Comparison of ENCODE assay signal across 8 cellular contexts in the genomic region with DNA sequence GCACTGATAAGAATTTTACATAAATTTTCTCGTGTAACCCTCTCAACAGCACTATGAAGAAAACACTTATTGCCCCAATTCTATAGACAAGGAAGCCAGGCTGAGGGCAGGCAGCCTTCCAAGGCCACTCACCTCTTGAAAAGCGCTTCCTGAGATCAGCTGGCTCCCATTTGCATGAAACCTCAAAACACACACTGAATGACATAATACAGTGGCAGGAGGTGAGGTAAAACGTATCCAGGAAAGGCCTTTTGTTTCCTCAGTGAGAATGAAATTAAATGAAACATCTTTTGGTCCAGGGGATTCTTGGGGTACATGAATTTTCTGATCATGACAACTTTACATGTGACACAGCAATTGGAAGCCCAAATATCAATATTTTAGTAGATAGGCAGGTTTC.
DNase-seq lines count a peak whose midpoint lies in the region; ATAC-seq, FAIRE-seq and TF ChIP-seq lines count a peak whose summit lies in the region.

No MANE protein-coding gene starts in this region.

- TF ChIP-seq POLR2A in GM12892 (IDR thresholded peaks at IDR 0.05; ENCODE audit: low read depth, low read length) (no peak), spleen (IDR thresholded peaks at IDR 0.05) (no peak), H54 (IDR thresholded peaks at IDR 0.05; ENCODE audit: low read depth, low read length) (no peak)

- no peaks in the 10 kb centered on the region for H4K20me1 ChIP-seq in Karpas-422 (ENCODE audit: insufficient read depth, low read depth, low read length)

- FAIRE-seq in GM12892 (lab: Jason Lieb, UNC) (peak; percentile 24), H54 (lab: Jason Lieb, UNC) (no peak)

- H3K27me3 ChIP-seq in Karpas-422 (ENCODE audit: low read length) (no peaks in the 10 kb centered on the region), spleen (replicated peaks in 1 of 7) (no peaks in the 10 kb centered on the region)

- TF ChIP-seq CTCF in cardiac fibroblast (IDR thresholded peaks at IDR 0.05; ENCODE audit: low read depth, low read length) (no peak), spleen (IDR thresholded peaks at IDR 0.05 in 8 of 11, conservative IDR thresholded peaks at IDR 0.05 in 3 of 11) (no peak)

- peak overlapping the region; percentile 50 for H3K9ac ChIP-seq in Karpas-422 (ENCODE audit: low read length)

- no peaks in the 10 kb centered on the region for H3K9me2 ChIP-seq in Karpas-422 (replicated peaks; ENCODE audit: insufficient read depth, low read length)

- intact Hi-C loops in spleen (cut with DNase I; ENCODE audit: low total_unique reads), result no loop called here

- H2AFZ ChIP-seq in Karpas-422 (ENCODE audit: low read length), result no peak overlapping the region

- ATAC-seq in GM21528 (IDR thresholded peaks at IDR 0.05; ENCODE audit: low FRiP score, unreplicated experiment), result peak; percentile 87

- H3K4me2 ChIP-seq in Karpas-422 (ENCODE audit: low read depth, low read length, poor library complexity, severe bottlenecking), result peak overlapping the region; percentile 77

- in situ Hi-C loops in G401 (cut with HindIII; ENCODE audit: low sequenced_read_pairs), result no loop called here

- H3K4me3 ChIP-seq in Karpas-422 (ENCODE audit: low read length) (peak overlapping the region; percentile 50; the same call in 1 of the 2 replicates), cardiac fibroblast (replicated peaks in 1 of 2; ENCODE audit: low read depth in 2 of 2, low read length in 2 of 2) (no peak overlapping the region), spleen (no peak overlapping the region)

- H3K79me2 ChIP-seq in Karpas-422 (ENCODE audit: low read length), result no peaks in the 10 kb centered on the region

- DNase-seq in GM12892 (ENCODE audit: insufficient read length) (no peak), Karpas-422 (peak; percentile 69), cardiac fibroblast (ENCODE audit: low read depth in 2 of 2) (peak; percentile 15 to 19), spleen (no peak), H54 (ENCODE audit: insufficient read length, low spot score) (no peak), G401 (ENCODE audit: low spot score) (no peak)
- no peak for DNase-seq in activated CD8-positive, alpha-beta memory T cell treated with anti-CD3 and anti-CD28 coated beads for 24 hours

- H3K9me3 ChIP-seq in Karpas-422 (ENCODE audit: low read length), result no peaks in the 10 kb centered on the region
- H3K9me3 ChIP-seq in spleen, result peaks cover 0 to 4% (median 0%) of the 10 kb centered on the region in 8 donors

- H3K4me1 ChIP-seq in Karpas-422 (ENCODE audit: low read length) (peaks cover 22% of the 10 kb centered on the region), spleen (peaks cover 0 to 57% (median 25%) of the 10 kb centered on the region in 6 donors)

- H3K36me3 ChIP-seq in Karpas-422 (ENCODE audit: insufficient read depth, low read length) (no peaks in the 10 kb centered on the region), spleen (no peaks in the 10 kb centered on the region)

- peak overlapping the region; percentile 70 for H3K27ac ChIP-seq in Karpas-422 (ENCODE audit: low read length)
- H3K27ac ChIP-seq in spleen, result peak overlapping the region; percentile 31 to 86 (median 75)

- WGBS in spleen, 5 donors, result 23 to 40% (median 35%) methylated on average over 3 of the region's 3 CpGs

Comparison
In these comparisons a context has a peak if more than half of its experiments do, and no peak if none do; other contexts are left out.
1. DNase-seq: peak in Karpas-422 (single experiment) and cardiac fibroblast (2 of 2); none in GM12892 (single experiment), spleen (single experiment), H54 (single experiment), activated CD8-positive, alpha-beta memory T cell treated with anti-CD3 and anti-CD28 coated beads for 24 hours (single experiment) and G401 (single experiment).